ENCODE assay signal across 14 cellular contexts in the genomic region with DNA sequence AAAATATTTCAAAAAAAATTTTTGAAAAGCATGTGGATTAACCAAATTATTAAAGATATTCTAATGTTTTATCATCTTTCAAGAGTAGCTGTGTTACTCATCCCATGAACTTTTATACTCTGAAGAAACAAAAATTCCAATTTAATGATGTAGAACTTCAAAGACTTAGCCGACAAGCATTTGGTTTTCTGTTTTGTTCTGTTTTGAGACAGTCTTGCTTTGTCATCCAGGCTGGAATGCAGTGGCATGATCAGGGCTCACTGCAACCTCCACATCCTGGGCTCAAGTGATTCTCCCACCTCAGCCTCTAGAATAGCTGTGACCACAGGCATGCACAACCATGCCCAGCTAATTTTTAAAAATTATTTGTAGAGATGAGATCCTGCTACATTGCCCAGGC. TPM values are rescaled to one million over a fixed set of nuclear protein-coding genes. Genes with fewer than 3 reads are reported as not detected.
A peak's percentile ranks its signal among the peaks of the same experiment; 100 is the strongest.
DNase-seq lines count a peak whose midpoint lies in the region; ATAC-seq, FAIRE-seq and TF ChIP-seq lines count a peak whose summit lies in the region.
"Had no signal": no experiment of that assay in that cellular context is flagged by ENCODE, and none has a peak within 500 bp of the region (broad histone marks: within the 10 kb centered on the region; RNA-seq: fewer than 3 reads in every experiment).

No MANE protein-coding gene starts in this region.

- H3K36me3 Mint-ChIP-seq in CD4-positive, alpha-beta T cell (ENCODE audit: low read depth) = no peaks in the 10 kb centered on the region

- intact Hi-C loops in CD4-positive, alpha-beta T cell (cut with DNase I, micrococcal nuclease) = no loop called here

- POLR2A ChIA-PET in CD4-positive, alpha-beta T cell (lab: Charles Lee) = no interaction called here

- peaks cover 20% of the 10 kb centered on the region for H3K27me3 Mint-ChIP-seq in CD4-positive, alpha-beta T cell

- no peaks in the 10 kb centered on the region for H3K9me3 ChIP-seq in CD4-positive, alpha-beta T cell (ENCODE audit: control insufficient read depth, low read length)
- H3K9me3 ChIP-seq: adrenal gland, thoracic aorta had no signal

- no peaks in the 10 kb centered on the region for H3K4me1 Mint-ChIP-seq in CD4-positive, alpha-beta T cell (ENCODE audit: low read depth)

- H3K27ac Mint-ChIP-seq in CD4-positive, alpha-beta T cell = no peak overlapping the region

- CTCF ChIA-PET in CD4-positive, alpha-beta T cell (lab: Charles Lee) = no interaction called here

- no peak overlapping the region for H3K27ac ChIP-seq in CD4-positive, alpha-beta T cell (ENCODE audit: low read depth, low read length)
- H3K27ac ChIP-seq: adrenal gland, dorsolateral prefrontal cortex, SK-N-MC, thoracic aorta had no signal

- ATAC-seq in CD4-positive, alpha-beta T cell (ENCODE audit: poor library complexity) = no peak

- no peak for TF ChIP-seq POLR2A in H54 (IDR thresholded peaks at IDR 0.05; ENCODE audit: low read depth, low read length)

- TF ChIP-seq CTCF in fibroblast of pulmonary artery (IDR thresholded peaks at IDR 0.05; ENCODE audit: low read length, missing control alignments) = no peak
- TF ChIP-seq CTCF in CD4-positive, alpha-beta T cell (IDR thresholded peaks at IDR 0.05) = no peak

- H3K4me3 ChIP-seq in fibroblast of pulmonary artery (replicated peaks; ENCODE audit: low read depth, low read length) = no peak overlapping the region
- H3K4me3 ChIP-seq: adrenal gland, dorsolateral prefrontal cortex, SK-N-MC, thoracic aorta had no signal

- FAIRE-seq in H54 (lab: Jason Lieb, UNC) = peak; percentile 99
- no peak for FAIRE-seq in urothelium cell line (lab: Jason Lieb, UNC)
- FAIRE-seq: GM12891 had no signal

- no peak for DNase-seq in H54 (ENCODE audit: insufficient read length, low spot score)
- peak; percentile 36 to 60 for DNase-seq in SW 1271 (lab: John Stamatoyannopoulos, UW)
- DNase-seq in fibroblast of pulmonary artery (ENCODE audit: low read depth) = peak; percentile 54
- DNase-seq in urothelium cell line (ENCODE audit: low spot score) = peak; percentile 31
- DNase-seq in HT-29 (ENCODE audit: low spot score) = no peak
- no peak for DNase-seq in CD4-positive, alpha-beta T cell
- no peak for DNase-seq in mucosa of gallbladder (ENCODE audit: low spot score)
- DNase-seq: activated T-cell treated with anti-CD3 and anti-CD28 coated beads, Interleukin-2, amount 50 U/mL, for 48 hours; adrenal gland; dorsolateral prefrontal cortex; head of caudate nucleus had no signal

- H3K4me3 Mint-ChIP-seq in CD4-positive, alpha-beta T cell = no peak overlapping the region

- peaks cover 3% of the 10 kb centered on the region for H3K27me3 ChIP-seq in CD4-positive, alpha-beta T cell (ENCODE audit: control insufficient read depth, insufficient read depth, low read length)
- H3K27me3 ChIP-seq: adrenal gland, dorsolateral prefrontal cortex had no signal

- H3K9me3 Mint-ChIP-seq in CD4-positive, alpha-beta T cell = no peaks in the 10 kb centered on the region

RNA-seq across cellular contexts. Expression of gene LCOR, which starts 17.8 kb away (rescaled TPM):
- total RNA-seq in HT-29 (2014; rRNA removed; shearing (Covaris generic)) = 20.2 and 25.3 TPM in 2 replicates
- 10 to 100 TPM; 46.0 to 56.0 TPM for total RNA-seq in CD4-positive, alpha-beta T cell
- total RNA-seq in mucosa of gallbladder = 56.0 TPM

Comparison
In these comparisons a context has a peak if more than half of its experiments do, and no peak if none do; other contexts are left out.
1. DNase-seq: peak in SW 1271 (2 of 2), fibroblast of pulmonary artery (single experiment) and urothelium cell line (single experiment); none in H54 (single experiment), HT-29 (single experiment), CD4-positive, alpha-beta T cell (0 of 10) and mucosa of gallbladder (single experiment).